Comparison of ENCODE assay signal across 9 cellular contexts in the genomic region with DNA sequence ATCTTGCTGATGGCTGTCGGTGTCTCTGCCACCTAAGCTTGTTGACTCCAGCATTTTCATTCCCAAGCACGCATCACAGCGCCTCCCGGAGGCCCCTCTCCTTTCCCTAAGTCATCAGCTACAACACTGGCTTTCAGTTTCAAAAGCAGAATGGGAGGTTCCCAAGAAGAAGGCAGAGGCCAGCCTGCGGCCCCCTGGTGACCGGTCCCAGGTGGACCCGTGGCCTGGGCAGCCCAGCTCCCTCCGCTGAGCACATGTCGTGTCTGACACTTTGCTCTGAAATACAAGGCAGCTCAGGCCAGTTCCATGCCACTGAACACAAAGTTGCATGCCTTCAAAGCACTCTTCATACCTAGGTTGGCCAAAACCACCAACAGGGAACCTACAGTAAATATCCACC. TPM values are rescaled to one million over a fixed set of nuclear protein-coding genes. Genes with fewer than 3 reads are reported as not detected.
DNase-seq lines count a peak whose midpoint lies in the region; ATAC-seq and TF ChIP-seq lines count a peak whose summit lies in the region.
"Had no signal": no experiment of that assay in that cellular context is flagged by ENCODE, and none has a peak within 500 bp of the region (broad histone marks: within the 10 kb centered on the region; RNA-seq: fewer than 3 reads in every experiment).

No MANE protein-coding gene starts in this region.

- H3K4me3 ChIP-seq in A673 (ENCODE audit: low read depth, low read length, poor library complexity, severe bottlenecking) (no peak overlapping the region), mesendoderm (ENCODE audit: low read length) (no peak overlapping the region)

- H4K8ac ChIP-seq in mesendoderm (ENCODE audit: low read depth, low read length): no peak overlapping the region

- no peak overlapping the region for H2BK5ac ChIP-seq in mesendoderm (ENCODE audit: low read length)

- DNase-seq in A673 (ENCODE audit: low spot score): no peak
- peak; percentile 49 for DNase-seq in dermis blood vessel endothelial cell
- DNase-seq in mesendoderm: peak; percentile 60
- DNase-seq in dedifferentiated amniotic fluid mesenchymal stem cell (ENCODE audit: extremely low spot score): no peak
- no peak for DNase-seq in HT-29 (ENCODE audit: low spot score)
- DNase-seq: SW 1271 had no signal

- H3K27ac ChIP-seq in A673 (ENCODE audit: low read depth, low read length, poor library complexity, severe bottlenecking): no peak overlapping the region
- H3K27ac ChIP-seq in mesendoderm (ENCODE audit: low read depth, low read length): no peak overlapping the region

- peak; percentile 32; the same call in 1 of the 2 replicates for TF ChIP-seq CTCF in A673 (conservative IDR thresholded peaks at IDR 0.05; ENCODE audit: low read depth, low read length)
- TF ChIP-seq CTCF in LNCAP (IDR thresholded peaks at IDR 0.05): peak; percentile 23; the same call in 1 of the 2 replicates

- no peak overlapping the region for H3K56ac ChIP-seq in mesendoderm (ENCODE audit: low read length)

- intact Hi-C loops in A673 (cut with micrococcal nuclease; ENCODE audit: unreplicated experiment): no loop called here

- BruUV-seq in A673 (replicated peaks; lab: Mats Ljungman, UMichigan): no TSS peak

- H3K4me1 ChIP-seq in A673 (ENCODE audit: insufficient read depth, low read length, poor library complexity, severe bottlenecking) (no peaks in the 10 kb centered on the region), mesendoderm (ENCODE audit: control insufficient read depth, low read depth, low read length) (peaks cover 13% of the 10 kb centered on the region)

- WGBS in mesendoderm (ENCODE audit: extremely low coverage, insufficient coverage, low lambda C conversion rate): no CpG with 5 or more reads among the region's 9 CpGs

- H3K36me3 ChIP-seq in A673 (ENCODE audit: insufficient read depth, low read length, poor library complexity, severe bottlenecking): peaks cover 15% of the 10 kb centered on the region
- H3K36me3 ChIP-seq in mesendoderm (ENCODE audit: control insufficient read depth, insufficient read depth, low read length): peaks cover 2% of the 10 kb centered on the region

- H3K27me3 ChIP-seq in A673 (replicated peaks; ENCODE audit: insufficient read depth, low read depth, low read length, poor library complexity) (no peaks in the 10 kb centered on the region), mesendoderm (ENCODE audit: insufficient read depth, low read length, poor library complexity) (no peaks in the 10 kb centered on the region)

- peaks cover 74% of the 10 kb centered on the region for H3K79me2 ChIP-seq in mesendoderm (ENCODE audit: control insufficient read depth, insufficient read depth, low read length)

- POLR2A ChIA-PET in A673 (lab: Charles Lee; ENCODE audit: low non-redundant PET): interaction anchor here (0.6 kb wide), 2 partner anchors 368 to 1645 kb away, joined by 5 to 6 read pairs; partner anchors contain the start of gene NDUFA11

- H3K4me2 ChIP-seq in mesendoderm (ENCODE audit: low read length): no peak overlapping the region

- ATAC-seq in GM18517 (IDR thresholded peaks at IDR 0.05; ENCODE audit: unreplicated experiment): no peak
- no peak for ATAC-seq in HG03457 (IDR thresholded peaks at IDR 0.05; ENCODE audit: unreplicated experiment)

- H4K5ac ChIP-seq in mesendoderm (ENCODE audit: low read length): no peak overlapping the region

- H2BK15ac ChIP-seq in mesendoderm (replicated peaks; ENCODE audit: low read depth): no peak overlapping the region

- no peak overlapping the region for H3K9ac ChIP-seq in mesendoderm (ENCODE audit: low read length)

- H3K4ac ChIP-seq in mesendoderm (ENCODE audit: low read depth, low read length): no peak overlapping the region

- no peak overlapping the region for H3K23ac ChIP-seq in mesendoderm (ENCODE audit: low read length)

- H3K9me3 ChIP-seq in A673 (ENCODE audit: low read depth, low read length, poor library complexity, severe bottlenecking): no peaks in the 10 kb centered on the region

- no peak overlapping the region for H2BK120ac ChIP-seq in mesendoderm (ENCODE audit: low read depth, low read length)

- no peak overlapping the region for H3K18ac ChIP-seq in mesendoderm (ENCODE audit: low read length)

- H2AK5ac ChIP-seq in mesendoderm (ENCODE audit: low read length): no peak overlapping the region

- H3K79me1 ChIP-seq in mesendoderm (ENCODE audit: low read length): peaks cover 47% of the 10 kb centered on the region

- CTCF ChIA-PET in A673 (lab: Charles Lee): no interaction called here

RNA-seq across cellular contexts. Expression of gene MLLT1, which starts 8.5 kb away (rescaled TPM):
- total RNA-seq in A673 (2021) (80.1 and 88.6 TPM in 2 replicates), dermis blood vessel endothelial cell (5.1 and 13.2 TPM in 2 replicates)
- polyA plus RNA-seq in mesendoderm (2013, experiment 1 of 2): 28.4 TPM
- 27.7 TPM for polyA plus RNA-seq in mesendoderm (2013, experiment 2 of 2)
- total RNA-seq in HT-29 (2014; rRNA removed; shearing (Covaris generic)): 22.5 and 27.4 TPM in 2 replicates

Comparison
In these comparisons a context has a peak if more than half of its experiments do, and no peak if none do; other contexts are left out.
1. DNase-seq: peak in dermis blood vessel endothelial cell (single experiment) and mesendoderm (single experiment); none in A673 (single experiment), dedifferentiated amniotic fluid mesenchymal stem cell (single experiment) and HT-29 (single experiment).